Comparison of ENCODE assay signal across 9 cellular contexts in the genomic region with DNA sequence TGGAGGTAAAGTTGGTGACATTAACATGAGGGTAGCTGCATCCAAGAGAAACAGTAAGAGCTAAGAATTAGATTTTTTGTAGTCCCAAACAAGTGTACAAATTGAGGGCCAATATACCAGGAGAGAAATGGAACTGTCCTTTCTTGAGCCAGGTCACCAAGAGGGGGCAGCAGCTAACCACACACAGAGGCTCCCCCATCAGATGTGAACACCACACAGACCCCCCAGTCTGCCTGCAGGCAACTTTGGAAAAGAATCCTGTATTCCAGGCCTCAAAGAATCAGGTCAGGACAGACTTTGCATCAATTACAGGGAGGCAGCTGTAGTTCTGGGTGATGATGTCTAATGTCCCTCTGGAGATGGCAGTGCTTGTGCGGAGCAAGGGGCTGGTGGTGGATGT.
DNase-seq lines count a peak whose midpoint lies in the region; ATAC-seq, FAIRE-seq and TF ChIP-seq lines count a peak whose summit lies in the region.
"Had no signal": no experiment of that assay in that cellular context is flagged by ENCODE, and none has a peak within 500 bp of the region (broad histone marks: within the 10 kb centered on the region; RNA-seq: fewer than 3 reads in every experiment).

No MANE protein-coding gene starts in this region.

- CTCF ChIA-PET in activated naive CD4-positive, alpha-beta T cell treated with anti-CD3 and anti-CD28 coated beads for 36 hours (lab: Charles Lee): interaction anchor here (0.9 to 3.1 kb wide), 5 partner anchors 9 to 90 kb away, joined by 3 to 19 read pairs (median 4); no protein-coding TSS in a partner anchor
- CTCF ChIA-PET in endothelial cell of umbilical vein (lab: Charles Lee): interaction anchor here (0.7 to 5.2 kb wide), 8 partner anchors 9 to 218 kb away, joined by 3 to 61 read pairs (median 4); no protein-coding TSS in a partner anchor

- no peak overlapping the region for H3K4me3 ChIP-seq in endothelial cell of umbilical vein (replicated peaks in 1 of 3; ENCODE audit: insufficient read depth in 1 of 3, low read depth in 1 of 3, low read length in 3 of 3)

- H3K9me3 Mint-ChIP-seq in activated naive CD4-positive, alpha-beta T cell treated with anti-CD3 and anti-CD28 coated beads for 36 hours: no peaks in the 10 kb centered on the region
- H3K9me3 Mint-ChIP-seq in activated naive CD4-positive, alpha-beta T cell treated with anti-CD3 and anti-CD28 coated beads, Interleukin-2, amount 50 U/mL, for 72 hours: no peaks in the 10 kb centered on the region

- no peak for TF ChIP-seq POLR2A in endothelial cell of umbilical vein (IDR thresholded peaks at IDR 0.05; ENCODE audit: low read depth, low read length)

- no peaks in the 10 kb centered on the region for H3K4me1 Mint-ChIP-seq in activated naive CD4-positive, alpha-beta T cell treated with anti-CD3 and anti-CD28 coated beads for 36 hours (ENCODE audit: low read depth)

- no peaks in the 10 kb centered on the region for H4K20me1 ChIP-seq in endothelial cell of umbilical vein (replicated peaks; ENCODE audit: control insufficient read depth, extremely low read depth, insufficient read depth, low read length)

- peak; percentile 26 to 50 for TF ChIP-seq CTCF in endothelial cell of umbilical vein (IDR thresholded peaks at IDR 0.05; ENCODE audit: extremely low read depth in 1 of 2, insufficient read depth in 1 of 2, low read depth in 1 of 2, low read length in 2 of 2)

- dilution Hi-C loops in endothelial cell of umbilical vein (cut with MboI; ENCODE audit: extremely low pct_ligation_motif_present, low sequenced_read_pairs): no loop called here

- H3K4me3 Mint-ChIP-seq in activated naive CD4-positive, alpha-beta T cell treated with anti-CD3 and anti-CD28 coated beads for 36 hours: no peak overlapping the region

- no peak for FAIRE-seq in endothelial cell of umbilical vein (lab: Jason Lieb, UNC)

- H3K4me2 ChIP-seq in endothelial cell of umbilical vein (ENCODE audit: insufficient read depth, low read length): no peak overlapping the region

- intact Hi-C loops in activated naive CD4-positive, alpha-beta T cell treated with anti-CD3 and anti-CD28 coated beads for 36 hours (cut with micrococcal nuclease): loop anchor here (5.0 kb wide), 2 partner anchors 91 to 181 kb away; no protein-coding TSS in a partner anchor
- intact Hi-C loops in endothelial cell of umbilical vein (cut with micrococcal nuclease): loop anchor here (2.0 to 5.0 kb wide), 2 partner anchors 181 to 219 kb away; no protein-coding TSS in a partner anchor

- no peak overlapping the region for H2AFZ ChIP-seq in endothelial cell of umbilical vein (ENCODE audit: low read depth, low read length)

- no peaks in the 10 kb centered on the region for H3K36me3 ChIP-seq in endothelial cell of umbilical vein (ENCODE audit: control insufficient read depth in 2 of 2, extremely low read depth in 1 of 2, insufficient read depth in 2 of 2, low read length in 2 of 2)

- ATAC-seq in activated naive CD4-positive, alpha-beta T cell treated with anti-CD3 and anti-CD28 coated beads, Interleukin-2, amount 50 U/mL, for 72 hours: no peak
- no peak for ATAC-seq in GM18511 (IDR thresholded peaks at IDR 0.05; ENCODE audit: unreplicated experiment)

- POLR2A ChIA-PET in endothelial cell of umbilical vein (lab: Charles Lee): no interaction called here

- H3K27ac ChIP-seq in endothelial cell of umbilical vein (ENCODE audit: insufficient read depth, low read depth, low read length): no peak overlapping the region

- no TSS peak for BruUV-seq in endothelial cell of umbilical vein (replicated peaks; lab: Mats Ljungman, UMichigan)

- H3K4me1 ChIP-seq in endothelial cell of umbilical vein (ENCODE audit: control insufficient read depth, extremely low read depth, insufficient read depth, low read length): no peaks in the 10 kb centered on the region

- peak; percentile 26 for DNase-seq in activated naive CD4-positive, alpha-beta T cell treated with anti-CD3 and anti-CD28 coated beads for 36 hours
- no peak for DNase-seq in activated naive CD4-positive, alpha-beta T cell treated with anti-CD3 and anti-CD28 coated beads, Interleukin-2, amount 50 U/mL, for 72 hours (ENCODE audit: low spot score in 2 of 2)
- DNase-seq in NCI-H460 (ENCODE audit: extremely low read depth, low read depth): peak; percentile 11
- peak; percentile 21 for DNase-seq in endothelial cell of umbilical vein (ENCODE audit: low read depth, low spot score)
- peak; percentile 20 for DNase-seq in superior temporal gyrus (ENCODE audit: extremely low spot score)
- no peak for DNase-seq in NCI-H446 treated with DMSO at 0.1 percent for 48 hours (lab: John Stamatoyannopoulos, UW)
- DNase-seq in KG1 (lab: John Stamatoyannopoulos, UW): no peak
- DNase-seq: activated CD4-positive, alpha-beta T cell treated with anti-CD3 and anti-CD28 coated beads, Interleukin-2, amount 50 U/mL, for 1 hour had no signal

- H3K27me3 ChIP-seq in endothelial cell of umbilical vein (ENCODE audit: control insufficient read depth in 2 of 2, insufficient read depth in 2 of 2, low read length in 2 of 2): no peaks in the 10 kb centered on the region

- H3K9me3 ChIP-seq in endothelial cell of umbilical vein (replicated peaks; ENCODE audit: control insufficient read depth, insufficient read depth, low read length): no peaks in the 10 kb centered on the region

- no peaks in the 10 kb centered on the region for H3K27me3 Mint-ChIP-seq in activated naive CD4-positive, alpha-beta T cell treated with anti-CD3 and anti-CD28 coated beads for 36 hours (ENCODE audit: low read depth)

- H3K9ac ChIP-seq in endothelial cell of umbilical vein (replicated peaks; ENCODE audit: extremely low read depth, insufficient read depth, low read length): no peak overlapping the region

- no peaks in the 10 kb centered on the region for H3K79me2 ChIP-seq in endothelial cell of umbilical vein (ENCODE audit: control insufficient read depth, insufficient read depth, low read length)

- no peaks in the 10 kb centered on the region for H3K9me1 ChIP-seq in endothelial cell of umbilical vein (replicated peaks; ENCODE audit: control insufficient read depth, extremely low read depth, insufficient read depth, low read length)

- no peaks in the 10 kb centered on the region for H3K36me3 Mint-ChIP-seq in activated naive CD4-positive, alpha-beta T cell treated with anti-CD3 and anti-CD28 coated beads for 36 hours (ENCODE audit: low read depth)
- no peaks in the 10 kb centered on the region for H3K36me3 Mint-ChIP-seq in activated naive CD4-positive, alpha-beta T cell treated with anti-CD3 and anti-CD28 coated beads, Interleukin-2, amount 50 U/mL, for 72 hours

- no peak overlapping the region for H3K27ac Mint-ChIP-seq in activated naive CD4-positive, alpha-beta T cell treated with anti-CD3 and anti-CD28 coated beads for 36 hours
- no peak overlapping the region for H3K27ac Mint-ChIP-seq in activated naive CD4-positive, alpha-beta T cell treated with anti-CD3 and anti-CD28 coated beads, Interleukin-2, amount 50 U/mL, for 72 hours

TF ChIP-seq in endothelial cell of umbilical vein, 7 proteins besides CTCF, POLR2A, EP300 and RAD21:
- TF ChIP-seq EZH2 (IDR thresholded peaks at IDR 0.05; ENCODE audit: borderline replicate concordance, low read depth, low read length, severe bottlenecking) (no peak), MYC (IDR thresholded peaks at IDR 0.05; ENCODE audit: low read depth, low read length) (no peak), POLR2AphosphoS5 (IDR thresholded peaks at IDR 0.05; ENCODE audit: insufficient read depth, low read depth, low read length) (no peak), GATA2 (IDR thresholded peaks at IDR 0.05; ENCODE audit: insufficient read depth, insufficient read length, low read depth, low read length) (no peak)
- TF ChIP-seq, protein P1, sequence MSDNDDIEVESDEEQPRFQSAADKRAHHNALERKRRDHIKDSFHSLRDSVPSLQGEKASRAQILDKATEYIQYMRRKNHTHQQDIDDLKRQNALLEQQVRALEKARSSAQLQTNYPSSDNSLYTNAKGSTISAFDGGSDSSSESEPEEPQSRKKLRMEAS (IDR thresholded peaks at IDR 0.05; ENCODE audit: insufficient read depth, insufficient read length): no peak

Comparison
In these comparisons a context has a peak if more than half of its experiments do, and no peak if none do; other contexts are left out.
1. DNase-seq: peak in activated naive CD4-positive, alpha-beta T cell treated with anti-CD3 and anti-CD28 coated beads for 36 hours (single experiment), NCI-H460 (single experiment), endothelial cell of umbilical vein (single experiment) and superior temporal gyrus (single experiment); none in activated naive CD4-positive, alpha-beta T cell treated with anti-CD3 and anti-CD28 coated beads, Interleukin-2, amount 50 U/mL, for 72 hours (0 of 2), NCI-H446 treated with DMSO at 0.1 percent for 48 hours (single experiment) and KG1 (single experiment).